8 cellular contexts compared by ENCODE assay signal in the genomic region with DNA sequence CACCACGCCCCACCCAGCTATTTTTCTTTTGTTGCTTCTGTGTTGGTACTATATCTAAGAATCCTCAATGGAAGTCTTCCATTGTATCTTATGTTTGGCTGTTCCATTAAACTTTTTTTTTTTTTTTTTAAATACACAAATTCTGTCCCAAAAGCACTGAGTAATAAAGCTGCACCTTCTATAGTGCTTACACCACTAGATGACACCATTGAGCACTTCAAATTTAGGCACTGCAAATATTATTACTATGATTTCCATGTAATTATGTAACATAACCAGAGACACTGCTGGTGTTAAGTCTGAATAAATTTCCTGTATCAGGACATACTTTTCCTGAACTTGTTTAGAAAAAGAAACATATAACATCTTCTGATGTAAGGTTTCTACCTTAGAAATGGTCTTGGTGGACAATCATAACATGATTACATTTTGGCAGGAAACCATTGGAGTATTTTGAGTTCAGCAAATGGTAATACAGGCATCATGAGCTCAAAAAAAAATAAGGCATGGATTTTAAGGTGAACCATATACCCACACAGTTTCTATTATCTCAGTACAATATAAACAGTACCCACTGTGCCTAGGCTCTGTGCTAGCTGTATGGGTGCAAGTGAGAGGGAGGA.
DNase-seq lines count a peak whose midpoint lies in the region; ATAC-seq and TF ChIP-seq lines count a peak whose summit lies in the region.

No MANE protein-coding gene starts in this region.

- H3K36me3 ChIP-seq in esophagus squamous epithelium, result peaks cover 0 to 11% (median 0%) of the 10 kb centered on the region in 3 donors

- H3K27ac Mint-ChIP-seq in T-cell, result peak overlapping the region in 1 of 2 donors; percentile 75

- POLR2A ChIA-PET in T-cell (lab: Charles Lee), result interaction anchor here (0.6 kb wide), 2 partner anchors 9 to 207 kb away, joined by 3 to 4 read pairs; no protein-coding TSS in a partner anchor

- DNase-seq in GM10266 (ENCODE audit: extremely low spot score) (peak; percentile 19), NCI-H748 (lab: John Stamatoyannopoulos, UW; ENCODE audit: unreplicated experiment) (peak; percentile 23), esophagus squamous epithelium (lab: John Stamatoyannopoulos, UW) (no peak), renal cortical epithelial cell (ENCODE audit: low read depth) (peak; percentile 23), T-cell (no peak), ecto neural progenitor cell (ENCODE audit: low spot score) (no peak)
- no peak for DNase-seq in stimulated activated CD4-positive, alpha-beta T cell treated with anti-CD3 and anti-CD28 coated beads, Interleukin-4, amount 100 ng/mL, for 4 hours

- H3K36me3 Mint-ChIP-seq in T-cell, result peaks cover 15% of the 10 kb centered on the region

- ATAC-seq in GM21515 (IDR thresholded peaks at IDR 0.05; ENCODE audit: unreplicated experiment) (no peak), T-cell (replicated peaks in 1 of 4) (no peak)

- no peak overlapping the region for H3K27ac ChIP-seq in esophagus squamous epithelium

- H3K9me3 Mint-ChIP-seq in T-cell, result no peaks in the 10 kb centered on the region

- 70 to 100% methylated on average over 1 of the region's 1 CpG for WGBS in esophagus squamous epithelium, 2 donors

- no peak for TF ChIP-seq POLR2A in esophagus squamous epithelium (IDR thresholded peaks at IDR 0.05)

- CTCF ChIA-PET in T-cell (lab: Charles Lee), result interaction anchor here (0.5 to 2.1 kb wide), 16 partner anchors 9 to 1467 kb away, joined by 3 to 19 read pairs (median 4); no protein-coding TSS in a partner anchor

- peaks cover 0 to 5% (median 0%) of the 10 kb centered on the region in 3 donors for H3K4me1 ChIP-seq in esophagus squamous epithelium

- peaks cover 8 to 10% (median 8%) of the 10 kb centered on the region in 3 donors for H3K4me1 Mint-ChIP-seq in T-cell

- no peaks in the 10 kb centered on the region for H3K27me3 ChIP-seq in esophagus squamous epithelium

- intact Hi-C loops in esophagus squamous epithelium (cut with DNase I), result loop anchor here (10.0 kb wide), 1 partner anchor 250 kb away; no protein-coding TSS in a partner anchor

- TF ChIP-seq CTCF in GM10266 (IDR thresholded peaks at IDR 0.05; ENCODE audit: control insufficient read depth, insufficient read depth, low read depth, missing control alignments), result peak; percentile 52
- TF ChIP-seq CTCF in esophagus squamous epithelium (IDR thresholded peaks at IDR 0.05), result peak in 5 of 6 experiments; percentile 36 to 63 (median 44)

- H3K4me3 Mint-ChIP-seq in T-cell, result no peak overlapping the region

- H3K4me3 ChIP-seq in esophagus squamous epithelium, result no peak overlapping the region

- H3K9me3 ChIP-seq in esophagus squamous epithelium, result no peaks in the 10 kb centered on the region

- H3K27me3 Mint-ChIP-seq in T-cell, result no peaks in the 10 kb centered on the region

Comparison
In these comparisons a context has a peak if more than half of its experiments do, and no peak if none do; other contexts are left out.
1. DNase-seq: peak in GM10266 (single experiment), NCI-H748 (single experiment) and renal cortical epithelial cell (single experiment); none in esophagus squamous epithelium (single experiment), T-cell (0 of 34), ecto neural progenitor cell (single experiment) and stimulated activated CD4-positive, alpha-beta T cell treated with anti-CD3 and anti-CD28 coated beads, Interleukin-4, amount 100 ng/mL, for 4 hours (0 of 2).